Comparison of ENCODE assay signal across 9 cellular contexts in genomic region chr18:57434177-57434535, GRCh38. TPM values are rescaled to one million over a fixed set of nuclear protein-coding genes. Genes with fewer than 3 reads are reported as not detected.
DNase-seq lines count a peak whose midpoint lies in the region; ATAC-seq, FAIRE-seq and TF ChIP-seq lines count a peak whose summit lies in the region.
"Had no signal": no experiment of that assay in that cellular context is flagged by ENCODE, and none has a peak within 500 bp of the region (broad histone marks: within the 10 kb centered on the region; RNA-seq: fewer than 3 reads in every experiment).

No MANE protein-coding gene starts in this region.

- peaks cover 88% of the 10 kb centered on the region for H3K27me3 Mint-ChIP-seq in stimulated activated naive CD8-positive, alpha-beta T cell treated with anti-CD3 and anti-CD28 coated beads, Interleukin-15, Interleukin-2, amounts not matched to agents 100 ng/mL and 50 ng/mL, for 24 hours

- H3K4me1 Mint-ChIP-seq in stimulated activated naive CD8-positive, alpha-beta T cell treated with anti-CD3 and anti-CD28 coated beads, Interleukin-15, Interleukin-2, amounts not matched to agents 100 ng/mL and 50 ng/mL, for 24 hours (ENCODE audit: low read depth): peaks cover 48% of the 10 kb centered on the region

- TF ChIP-seq POLR2A in HepG2 (IDR thresholded peaks at IDR 0.05; ENCODE audit: insufficient read depth in 1 of 2, low read depth in 2 of 2, low read length in 2 of 2): no peak

- peaks cover 16% of the 10 kb centered on the region for H3K79me2 ChIP-seq in HepG2 (ENCODE audit: insufficient read depth, low read length)

- BruUV-seq in HepG2 (replicated peaks; lab: Mats Ljungman, UMichigan): no TSS peak

- no peak for TF ChIP-seq CTCF in VCaP (conservative IDR thresholded peaks at IDR 0.05)
- TF ChIP-seq CTCF in HepG2 (CRISPR knock-in tag; IDR thresholded peaks at IDR 0.05): no peak

- ATAC-seq in stimulated activated naive CD8-positive, alpha-beta T cell treated with anti-CD3 and anti-CD28 coated beads, Interleukin-15, Interleukin-2, amounts not matched to agents 100 U/mL and 50 U/mL, for 24 hours: no peak
- ATAC-seq in HepG2: no peak
- ATAC-seq in GM21737 (IDR thresholded peaks at IDR 0.05; ENCODE audit: unreplicated experiment): no peak
- no peak for ATAC-seq in GM19463 (IDR thresholded peaks at IDR 0.05; ENCODE audit: unreplicated experiment)

- CTCF ChIA-PET in HepG2 (lab: Yijun Ruan, JAX; ENCODE audit: low intra/inter-chr PET ratio, low total read pairs): no interaction called here

- H3K27ac Mint-ChIP-seq in stimulated activated naive CD8-positive, alpha-beta T cell treated with anti-CD3 and anti-CD28 coated beads, Interleukin-15, Interleukin-2, amounts not matched to agents 100 ng/mL and 50 ng/mL, for 24 hours: no peak overlapping the region

- H3K27me3 ChIP-seq in HepG2 (ENCODE audit: control insufficient read depth in 1 of 2, insufficient read depth in 2 of 2, low read length in 2 of 2): peaks cover 0 to 14% of the 10 kb centered on the region in 2 experiments; a peak in 2 of 5 replicates

- DNase-seq in stimulated activated naive CD8-positive, alpha-beta T cell treated with anti-CD3 and anti-CD28 coated beads, Interleukin-15, Interleukin-2, amounts not matched to agents 100 U/mL and 50 U/mL, for 24 hours: no peak
- DNase-seq in HepG2 (ENCODE audit: low spot score) (no peak), CD1c-positive myeloid dendritic cell (ENCODE audit: extremely low spot score) (no peak), SIG-M5 (lab: John Stamatoyannopoulos, UW) (no peak)
- DNase-seq: cerebellar nuclear complex had no signal

- TF ChIP-seq EP300 in HepG2 (IDR thresholded peaks at IDR 0.05; ENCODE audit: low read depth in 2 of 2, low read length in 2 of 2): no peak
- no peak for TF ChIP-seq EP300 in HepG2 (CRISPR knock-in tag; IDR thresholded peaks at IDR 0.05; ENCODE audit: borderline replicate concordance)

- intact Hi-C loops in HepG2 (cut with micrococcal nuclease; ENCODE audit: unreplicated experiment): no loop called here

- H4K20me1 ChIP-seq in HepG2 (ENCODE audit: insufficient read depth, low read length): peaks cover 8% of the 10 kb centered on the region; the same call in 1 of the 2 replicates

- H3K9me3 ChIP-seq in HepG2 (ENCODE audit: low read length): no peaks in the 10 kb centered on the region

- peak overlapping the region; percentile 98 for H3K4me2 ChIP-seq in HepG2 (ENCODE audit: low read depth, low read length)

- TF ChIP-seq RAD21 in HepG2 (CRISPR knock-in tag; IDR thresholded peaks at IDR 0.05): no peak

- peaks cover 7% of the 10 kb centered on the region for H3K36me3 Mint-ChIP-seq in stimulated activated naive CD8-positive, alpha-beta T cell treated with anti-CD3 and anti-CD28 coated beads, Interleukin-15, Interleukin-2, amounts not matched to agents 100 ng/mL and 50 ng/mL, for 24 hours (ENCODE audit: low read depth)

- H3K27ac ChIP-seq in VCaP: peak overlapping the region; percentile 83
- no peak overlapping the region for H3K27ac ChIP-seq in HepG2 (ENCODE audit: extremely low read length, insufficient read depth, low read length)

- H2AFZ ChIP-seq in HepG2 (ENCODE audit: low read length): peak overlapping the region; percentile 76

- peak overlapping the region; percentile 50 for H3K9ac ChIP-seq in HepG2 (ENCODE audit: insufficient read depth, low read depth, low read length)

- H3K36me3 ChIP-seq in HepG2 (replicated peaks in 1 of 2; ENCODE audit: control insufficient read depth in 1 of 2, insufficient read depth in 2 of 2, low read length in 2 of 2): no peaks in the 10 kb centered on the region

- 0% methylated on average over 5 of the region's 17 CpGs for WGBS in HepG2 (ENCODE audit: low lambda C conversion rate)

- peak overlapping the region; percentile 69 to 84 (median 78) for H3K4me3 ChIP-seq in HepG2 (replicated peaks in 1 of 3; ENCODE audit: insufficient read depth in 1 of 3, low read depth in 2 of 3, low read length in 3 of 3)

- no peak for FAIRE-seq in HepG2 (lab: Jason Lieb, UNC)

- H3K4me3 Mint-ChIP-seq in stimulated activated naive CD8-positive, alpha-beta T cell treated with anti-CD3 and anti-CD28 coated beads, Interleukin-15, Interleukin-2, amounts not matched to agents 100 ng/mL and 50 ng/mL, for 24 hours: peak overlapping the region; percentile 22

- POLR2A ChIA-PET in HepG2 (lab: Yijun Ruan, JAX): interaction anchor here (1.4 to 1.6 kb wide), 2 partner anchors 10 to 11 kb away, joined by 3 to 30 read pairs; no protein-coding TSS in a partner anchor

- in situ Hi-C loops in HepG2 (cut with HindIII; ENCODE audit: extremely low pct_ligation_motif_present, low pct_unique_long_range_greater_than_20kb): no loop called here

- peaks cover 7% of the 10 kb centered on the region for H3K9me3 Mint-ChIP-seq in stimulated activated naive CD8-positive, alpha-beta T cell treated with anti-CD3 and anti-CD28 coated beads, Interleukin-15, Interleukin-2, amounts not matched to agents 100 ng/mL and 50 ng/mL, for 24 hours

- peaks cover 37% of the 10 kb centered on the region for H3K4me1 ChIP-seq in HepG2 (ENCODE audit: insufficient read depth, low read length)

TF ChIP-seq in HepG2, 621 proteins besides CTCF, POLR2A, EP300 and RAD21 (continues in another document):
- TF ChIP-seq AHDC1 (CRISPR knock-in tag; IDR thresholded peaks at IDR 0.05; ENCODE audit: borderline replicate concordance): no peak

RNA-seq across cellular contexts. Expression of gene ONECUT2, which starts 1.0 kb away (rescaled TPM):
- 3.0 and 6.2 TPM in 2 replicates for total RNA-seq in HepG2 (2016; rRNA removed; fragmentation: Illumina TruSeq; extraction: Trizol)
- total RNA-seq in HepG2 (2016; cell fraction: cytosol; rRNA removed; fragmentation: Illumina TruSeq; extraction: Trizol; ENCODE audit: low read depth): 0.30 and 0.35 TPM in 2 replicates
- total RNA-seq in HepG2 (2016; cell fraction: insoluble cytoplasmic fraction; rRNA removed; fragmentation: Illumina TruSeq; extraction: Trizol): 2.5 and 5.8 TPM in 2 replicates
- total RNA-seq in HepG2 (2016; cell fraction: membrane; rRNA removed; fragmentation: Illumina TruSeq; extraction: Trizol): 2.0 and 2.3 TPM in 2 replicates
- total RNA-seq in HepG2 (2016; cell fraction: nucleus; rRNA removed; fragmentation: Illumina TruSeq; extraction: Trizol): 7.8 and 8.6 TPM in 2 replicates
- 3.2 and 3.7 TPM in 2 replicates for polyA plus RNA-seq in HepG2 (2011; rRNA removed)
- polyA plus RNA-seq in HepG2 (2011; cell fraction: cytosol; rRNA removed): 0.94 and 2.0 TPM in 2 replicates
- polyA plus RNA-seq in HepG2 (2011; cell fraction: nucleus; rRNA removed): 5.2 and 8.5 TPM in 2 replicates
- polyA plus RNA-seq in HepG2 (2012): 5.7 and 6.4 TPM in 2 replicates
- 0.16 and 0.31 TPM in 2 replicates for polyA plus RNA-seq in HepG2 (2016; cell fraction: cytosol; fragmentation: Illumina TruSeq; extraction: Trizol; ENCODE audit: low read depth)
- 3.3 TPM in 2 replicates for polyA plus RNA-seq in HepG2 (2016; cell fraction: insoluble cytoplasmic fraction; fragmentation: Illumina TruSeq; extraction: Trizol; ENCODE audit: low read depth)
- polyA plus RNA-seq in HepG2 (2016; cell fraction: membrane; fragmentation: Illumina TruSeq; extraction: Trizol; ENCODE audit: low read depth): 0.70 and 0.78 TPM in 2 replicates
- 8.3 and 9.1 TPM in 2 replicates for polyA plus RNA-seq in HepG2 (2016; cell fraction: nucleus; fragmentation: Illumina TruSeq; extraction: Trizol; ENCODE audit: insufficient read depth, low read depth)
- polyA minus RNA-seq in HepG2 (2011; rRNA and poly(A)+ RNA removed; ENCODE audit: low replicate concordance): 3.8 and 10.8 TPM in 2 replicates
- polyA minus RNA-seq in HepG2 (2011; cell fraction: cytosol; rRNA and poly(A)+ RNA removed): 4.7 and 7.6 TPM in 2 replicates
- polyA minus RNA-seq in HepG2 (2011; cell fraction: nucleus; rRNA and poly(A)+ RNA removed): 13.3 and 20.5 TPM in 2 replicates
